ENCODE assay signal across 16 cellular contexts in genomic region chr1:223156343-223156742, GRCh38. TPM values are rescaled to one million over a fixed set of nuclear protein-coding genes. Genes with fewer than 3 reads are reported as not detected.
DNase-seq lines count a peak whose midpoint lies in the region; TF ChIP-seq lines count a peak whose summit lies in the region.
"Had no signal": no experiment of that assay in that cellular context is flagged by ENCODE, and none has a peak within 500 bp of the region (broad histone marks: within the 10 kb centered on the region; RNA-seq: fewer than 3 reads in every experiment).

No MANE protein-coding gene starts in this region.

- H3K9me3 ChIP-seq in SK-N-MC (ENCODE audit: low read depth, low read length) = no peaks in the 10 kb centered on the region
- H3K9me3 ChIP-seq: BLaER1, HAP-1 had no signal

- no peak overlapping the region for H3K4me3 ChIP-seq in SK-N-MC
- H3K4me3 ChIP-seq: BLaER1, GM23248, HAP-1 had no signal

- H3K36me3 ChIP-seq in SK-N-MC (ENCODE audit: insufficient read depth, low read length) = no peaks in the 10 kb centered on the region
- H3K36me3 ChIP-seq: BLaER1, HAP-1 had no signal

- TF ChIP-seq CTCF in GM10266 (IDR thresholded peaks at IDR 0.05; ENCODE audit: control insufficient read depth, insufficient read depth, low read depth, missing control alignments) = no peak

- H3K9ac ChIP-seq in SK-N-MC (ENCODE audit: insufficient read length) = no peak overlapping the region
- H3K9ac ChIP-seq: BLaER1, GM23248 had no signal

- H3K27ac ChIP-seq in SK-N-MC = peak overlapping the region; percentile 48; the same call in 1 of the 2 replicates
- H3K27ac ChIP-seq: BLaER1, GM23248 had no signal

- DNase-seq in NCI-H2227 treated with DMSO at 0.1 percent for 48 hours (lab: John Stamatoyannopoulos, UW) = peak; percentile 5
- no peak for DNase-seq in NCI-H2227 (lab: John Stamatoyannopoulos, UW; ENCODE audit: unreplicated experiment)
- no peak for DNase-seq in SK-N-MC (ENCODE audit: low read depth, low spot score)
- peak; percentile 12 for DNase-seq in kidney tubule cell (ENCODE audit: low spot score)
- DNase-seq in renal cortical epithelial cell (ENCODE audit: low read depth) = peak; percentile 52
- no peak for DNase-seq in activated T-cell treated with anti-CD3 and anti-CD28 coated beads for 4 hours
- no peak for DNase-seq in GM10266 (ENCODE audit: extremely low spot score)
- DNase-seq: 8988T; CD4-positive, alpha-beta memory T cell; DMS153; DMS79; GDM1; GM23248 had no signal

RNA-seq across cellular contexts. Expression of gene TLR5, which starts 13.3 kb away (rescaled TPM):
- total RNA-seq in renal cortical epithelial cell = 0.17 and 9.1 TPM in 2 replicates
- total RNA-seq: GM23248, HepG2 had no signal

Comparison
In these comparisons a context has a peak if more than half of its experiments do, and no peak if none do; other contexts are left out.
1. DNase-seq: peak in NCI-H2227 treated with DMSO at 0.1 percent for 48 hours (single experiment), kidney tubule cell (single experiment) and renal cortical epithelial cell (single experiment); none in NCI-H2227 (single experiment), SK-N-MC (single experiment), activated T-cell treated with anti-CD3 and anti-CD28 coated beads for 4 hours (single experiment) and GM10266 (single experiment).